ENCODE assay signal across 8 cellular contexts in genomic region chr2:85589982-85590791, GRCh38. TPM values are rescaled to one million over a fixed set of nuclear protein-coding genes. Genes with fewer than 3 reads are reported as not detected.
DNase-seq lines count a peak whose midpoint lies in the region; ATAC-seq, FAIRE-seq and TF ChIP-seq lines count a peak whose summit lies in the region.

No MANE protein-coding gene starts in this region.

- peaks cover 40 to 42% of the 10 kb centered on the region in 2 donors for H3K4me1 Mint-ChIP-seq in natural killer cell treated with Interleukin-12 subunit alpha and Interleukin-12 subunit beta and Interleukin-15 and Interleukin-18, amount 100 ng/mL, for 72 hours (ENCODE audit: low read depth in 2 of 2)
- H3K4me1 Mint-ChIP-seq in natural killer cell: peaks cover 32 to 42% of the 10 kb centered on the region in 2 donors

- peak overlapping the region; percentile 11 for H3K4me2 ChIP-seq in mammary epithelial cell (ENCODE audit: insufficient read depth, low read depth, low read length)

- in situ Hi-C loops in mammary epithelial cell (cut with MboI; ENCODE audit: low sequenced_read_pairs in 2 of 2): no loop called here

- BruUV-seq in mammary epithelial cell (replicated peaks; lab: Mats Ljungman, UMichigan): no TSS peak

- intact Hi-C loops in natural killer cell (cut with micrococcal nuclease): no loop called here
- intact Hi-C loops in mammary epithelial cell (cut with micrococcal nuclease): no loop called here
- intact Hi-C loops in uterus (cut with DNase I; ENCODE audit: low total_unique reads): no loop called here

- TF ChIP-seq POLR2A in uterus (IDR thresholded peaks at IDR 0.05): no peak

- H3K27me3 ChIP-seq in mammary epithelial cell (ENCODE audit: insufficient read depth, low read length) (no peaks in the 10 kb centered on the region), lung (ENCODE audit: control insufficient read depth, insufficient read depth) (no peaks in the 10 kb centered on the region), uterus (no peaks in the 10 kb centered on the region)

- FAIRE-seq in HTR-8/SVneo (lab: Jason Lieb, UNC): no peak

- peak overlapping the region in 1 of 2 donors; percentile 42 for H3K27ac Mint-ChIP-seq in natural killer cell treated with Interleukin-12 subunit alpha and Interleukin-12 subunit beta and Interleukin-15 and Interleukin-18, amount 100 ng/mL, for 72 hours
- no peak overlapping the region for H3K27ac Mint-ChIP-seq in natural killer cell

- no peak overlapping the region for H3K9ac ChIP-seq in mammary epithelial cell (ENCODE audit: insufficient read depth, low read length)

- CTCF ChIA-PET in mammary epithelial cell (lab: Charles Lee; ENCODE audit: low non-redundant PET): no interaction called here

- no peaks in the 10 kb centered on the region for H3K36me3 Mint-ChIP-seq in natural killer cell treated with Interleukin-12 subunit alpha and Interleukin-12 subunit beta and Interleukin-15 and Interleukin-18, amount 100 ng/mL, for 72 hours
- no peaks in the 10 kb centered on the region for H3K36me3 Mint-ChIP-seq in natural killer cell

- H3K36me3 ChIP-seq in mammary epithelial cell (ENCODE audit: insufficient read depth, low read length) (no peaks in the 10 kb centered on the region), lung (ENCODE audit: control insufficient read depth in 2 of 2, insufficient read depth in 2 of 2, low read length in 2 of 2) (peaks cover 0 to 5% of the 10 kb centered on the region in 2 donors), uterus (no peaks in the 10 kb centered on the region)

- H3K79me2 ChIP-seq in mammary epithelial cell (ENCODE audit: insufficient read depth, low read length): no peaks in the 10 kb centered on the region

- dilution Hi-C loops in mammary epithelial cell (cut with HindIII; ENCODE audit: low sequenced_read_pairs): no loop called here

- TF ChIP-seq CTCF in natural killer cell (IDR thresholded peaks at IDR 0.05): no peak
- no peak for TF ChIP-seq CTCF in mammary epithelial cell (conservative IDR thresholded peaks at IDR 0.05 in 1 of 2, IDR thresholded peaks at IDR 0.05 in 1 of 2; ENCODE audit: extremely low read depth in 1 of 2, insufficient read depth in 1 of 2, low read depth in 1 of 2, low read length in 2 of 2)
- TF ChIP-seq CTCF in lung (IDR thresholded peaks at IDR 0.05; ENCODE audit: control extremely low read depth, extremely low read depth): no peak
- TF ChIP-seq CTCF in uterus (IDR thresholded peaks at IDR 0.05): no peak

- no peak overlapping the region for H3K4me3 ChIP-seq in mammary epithelial cell (replicated peaks in 1 of 3; ENCODE audit: insufficient read depth in 1 of 3, low read depth in 2 of 3, low read length in 3 of 3)
- H3K4me3 ChIP-seq in lung: no peak overlapping the region
- H3K4me3 ChIP-seq in uterus: no peak overlapping the region

- no peaks in the 10 kb centered on the region for H4K20me1 ChIP-seq in mammary epithelial cell (ENCODE audit: insufficient read depth, low read length)

- no peak for ATAC-seq in natural killer cell treated with Interleukin-12 subunit alpha and Interleukin-12 subunit beta and Interleukin-15 and Interleukin-18, amount 100 ng/mL, for 72 hours
- no peak for ATAC-seq in natural killer cell
- ATAC-seq in lung (ENCODE audit: insufficient read depth, low FRiP score): peak; percentile 54
- no peak for ATAC-seq in GM18873 (IDR thresholded peaks at IDR 0.05; ENCODE audit: low FRiP score, unreplicated experiment)

- H3K9me3 ChIP-seq in mammary epithelial cell (replicated peaks; ENCODE audit: insufficient read depth, low read length) (no peaks in the 10 kb centered on the region), lung (ENCODE audit: control insufficient read depth in 2 of 2, insufficient read depth in 1 of 2, low read length in 1 of 2) (no peaks in the 10 kb centered on the region), uterus (no peaks in the 10 kb centered on the region)

- no peaks in the 10 kb centered on the region for H3K9me3 Mint-ChIP-seq in natural killer cell treated with Interleukin-12 subunit alpha and Interleukin-12 subunit beta and Interleukin-15 and Interleukin-18, amount 100 ng/mL, for 72 hours
- H3K9me3 Mint-ChIP-seq in natural killer cell: no peaks in the 10 kb centered on the region

- H3K27ac ChIP-seq in mammary epithelial cell (ENCODE audit: insufficient read depth, low read depth, low read length) (peak overlapping the region; percentile 43), lung (ENCODE audit: low read depth in 1 of 2, low read length in 1 of 2) (peak overlapping the region; percentile 4 to 94), uterus (peak overlapping the region; percentile 74 to 79)

- H3K4me1 ChIP-seq in mammary epithelial cell (ENCODE audit: insufficient read depth, low read length): peaks cover 28% of the 10 kb centered on the region
- H3K4me1 ChIP-seq in lung (ENCODE audit: control insufficient read depth in 2 of 2, insufficient read depth in 2 of 2, low read length in 2 of 2): peaks cover 17 to 42% of the 10 kb centered on the region in 2 donors
- peaks cover 0 to 12% of the 10 kb centered on the region in 2 donors for H3K4me1 ChIP-seq in uterus

- no peaks in the 10 kb centered on the region for H3K27me3 Mint-ChIP-seq in natural killer cell treated with Interleukin-12 subunit alpha and Interleukin-12 subunit beta and Interleukin-15 and Interleukin-18, amount 100 ng/mL, for 72 hours
- H3K27me3 Mint-ChIP-seq in natural killer cell (ENCODE audit: low read depth in 2 of 2): no peaks in the 10 kb centered on the region

- WGBS in mammary epithelial cell (ENCODE audit: low coverage, missing lambda C conversion rate): 66% methylated on average over 7 of the region's 7 CpGs
- WGBS in lung, 2 donors: 20 to 23% methylated on average over 7 of the region's 7 CpGs

- DNase-seq in natural killer cell treated with Interleukin-12 subunit alpha and Interleukin-12 subunit beta and Interleukin-15 and Interleukin-18, amount 100 ng/mL, for 72 hours (ENCODE audit: low spot score): peak; percentile 38
- DNase-seq in natural killer cell: no peak
- DNase-seq in mammary epithelial cell: peak; percentile 49
- DNase-seq in lung (ENCODE audit: low spot score): peak; percentile 69
- no peak for DNase-seq in uterus
- no peak for DNase-seq in HTR-8/SVneo (ENCODE audit: insufficient read length, low spot score)
- DNase-seq in stimulated activated CD4-positive, alpha-beta T cell treated with anti-CD3 and anti-CD28 coated beads, Interleukin-12 subunit alpha, Interleukin-12 subunit beta, amount 100 ng/mL, for 4 hours: no peak

- no peak overlapping the region for H3K4me3 Mint-ChIP-seq in natural killer cell treated with Interleukin-12 subunit alpha and Interleukin-12 subunit beta and Interleukin-15 and Interleukin-18, amount 100 ng/mL, for 72 hours
- no peak overlapping the region for H3K4me3 Mint-ChIP-seq in natural killer cell

- H2AFZ ChIP-seq in mammary epithelial cell (ENCODE audit: low read depth, low read length): peak overlapping the region; percentile 34

RNA-seq across cellular contexts. Expression of gene RNF181, which starts 5.4 kb away (rescaled TPM):
- 100 to 1,000 TPM; 116 to 149 TPM for total RNA-seq in natural killer cell treated with Interleukin-12 subunit alpha and Interleukin-12 subunit beta and Interleukin-15 and Interleukin-18, amount 100 ng/mL, for 72 hours
- 10 to 100 TPM; 65.0 to 75.0 (median 66.7) TPM for total RNA-seq in natural killer cell
- total RNA-seq in mammary epithelial cell: 100 to 1,000 TPM; 101 to 109 TPM
- polyA plus RNA-seq in mammary epithelial cell: 269 TPM
- 193 TPM for polyA minus RNA-seq in mammary epithelial cell
- total RNA-seq in lung: 100 to 1,000 TPM in 1 of 2 donors, 10 to 100 TPM in 1; 90.2 to 105 TPM
- polyA plus RNA-seq in lung: 100 to 1,000 TPM; 265 to 296 TPM
- total RNA-seq in uterus: 100 to 1,000 TPM in 2 of 4 donors, 10 to 100 TPM in 2; 53.0 to 362 (median 175) TPM

RNA-seq across cellular contexts. Expression of gene VAMP5, which starts 6.0 kb away (rescaled TPM):
- total RNA-seq in natural killer cell treated with Interleukin-12 subunit alpha and Interleukin-12 subunit beta and Interleukin-15 and Interleukin-18, amount 100 ng/mL, for 72 hours: 10 to 100 TPM; 30.5 to 50.7 TPM
- total RNA-seq in natural killer cell: 10 to 100 TPM; 35.0 to 50.7 (median 36.7) TPM
- 1 to 10 TPM; 2.2 to 7.3 TPM for total RNA-seq in mammary epithelial cell
- 6.0 TPM for polyA plus RNA-seq in mammary epithelial cell
- 10.2 TPM for polyA minus RNA-seq in mammary epithelial cell
- total RNA-seq in lung: 10 to 100 TPM; 18.5 to 68.8 TPM
- polyA plus RNA-seq in lung: 100 to 1,000 TPM in 1 of 2 donors, 10 to 100 TPM in 1; 77.3 to 165 TPM
- total RNA-seq in uterus: 100 to 1,000 TPM in 2 of 4 donors, 10 to 100 TPM in 2; 25.6 to 197 (median 99.5) TPM

RNA-seq across cellular contexts. Expression of gene TMEM150A, which starts 12.3 kb away (rescaled TPM):
- total RNA-seq in natural killer cell treated with Interleukin-12 subunit alpha and Interleukin-12 subunit beta and Interleukin-15 and Interleukin-18, amount 100 ng/mL, for 72 hours: 1 to 10 TPM; 4.7 to 6.4 TPM
- total RNA-seq in natural killer cell: 10 to 100 TPM; 10.4 to 13.3 (median 10.9) TPM
- 10 to 100 TPM; 12.5 to 14.2 TPM for total RNA-seq in mammary epithelial cell
- polyA plus RNA-seq in mammary epithelial cell: 11.4 TPM
- polyA minus RNA-seq in mammary epithelial cell: 19.7 TPM
- 10 to 100 TPM; 10.2 to 29.0 TPM for total RNA-seq in lung
- 10 to 100 TPM; 34.5 to 48.6 TPM for polyA plus RNA-seq in lung
- total RNA-seq in uterus: 10 to 100 TPM in 1 of 4 donors, 1 to 10 TPM in 2, not detected in 1; 2.6 to 24.1 (median 7.8) TPM

RNA-seq across cellular contexts. Expression of gene VAMP8, which starts 12.8 kb away (rescaled TPM):
- total RNA-seq in natural killer cell treated with Interleukin-12 subunit alpha and Interleukin-12 subunit beta and Interleukin-15 and Interleukin-18, amount 100 ng/mL, for 72 hours: 100 to 1,000 TPM in 1 of 2 donors, 10 to 100 TPM in 1; 83.2 to 160 TPM
- total RNA-seq in natural killer cell (100 to 1,000 TPM; 105 to 116 (median 111) TPM), mammary epithelial cell (100 to 1,000 TPM in 1 of 2 donors, 10 to 100 TPM in 1; 94.0 to 166 TPM), lung (100 to 1,000 TPM in 1 of 2 donors, 10 to 100 TPM in 1; 64.0 to 207 TPM), uterus (10 to 100 TPM in 1 of 4 donors, 1 to 10 TPM in 2, not detected in 1; 1.3 to 12.3 (median 5.2) TPM)
- polyA plus RNA-seq in mammary epithelial cell (327 TPM), lung (100 to 1,000 TPM; 434 to 626 TPM)
- polyA minus RNA-seq in mammary epithelial cell: 42.7 TPM

RNA-seq across cellular contexts. Expression of gene C2orf68, which starts 21.7 kb away (rescaled TPM):
- 10 to 100 TPM; 29.1 to 29.2 TPM for total RNA-seq in natural killer cell treated with Interleukin-12 subunit alpha and Interleukin-12 subunit beta and Interleukin-15 and Interleukin-18, amount 100 ng/mL, for 72 hours
- total RNA-seq in natural killer cell: 10 to 100 TPM; 36.4 to 60.8 (median 48.4) TPM
- total RNA-seq in mammary epithelial cell: 10 to 100 TPM; 10.8 to 21.9 TPM
- 7.0 TPM for polyA plus RNA-seq in mammary epithelial cell
- polyA minus RNA-seq in mammary epithelial cell: 48.4 TPM
- total RNA-seq in lung: 10 to 100 TPM; 38.4 to 43.0 TPM
- 10 to 100 TPM; 23.2 to 51.9 TPM for polyA plus RNA-seq in lung
- total RNA-seq in uterus: 10 to 100 TPM; 19.0 to 44.8 (median 28.2) TPM

Comparison
In these comparisons a context has a peak if more than half of its experiments do, and no peak if none do; other contexts are left out.
1. DNase-seq: peak in natural killer cell treated with Interleukin-12 subunit alpha and Interleukin-12 subunit beta and Interleukin-15 and Interleukin-18, amount 100 ng/mL, for 72 hours (single experiment), mammary epithelial cell (single experiment) and lung (single experiment); none in natural killer cell (single experiment), uterus (0 of 2), HTR-8/SVneo (single experiment) and stimulated activated CD4-positive, alpha-beta T cell treated with anti-CD3 and anti-CD28 coated beads, Interleukin-12 subunit alpha, Interleukin-12 subunit beta, amount 100 ng/mL, for 4 hours (single experiment).
2. Peak in every context shown above with its lines, with median percentiles within 50 percentile points of each other: H3K27ac ChIP-seq.